1 cellular context compared by ENCODE assay signal in genomic region chr6:10381133-10381829, GRCh38.
TF ChIP-seq lines count a peak whose summit lies in the region.

No MANE protein-coding gene starts in this region.

TF ChIP-seq in IMR-90, 13 proteins besides CTCF, POLR2A, EP300 and RAD21 (continued from another document):
- no peak for TF ChIP-seq MXI1 (IDR thresholded peaks at IDR 0.05; ENCODE audit: borderline replicate concordance, low read depth, low read length)
- TF ChIP-seq SMC3 (IDR thresholded peaks at IDR 0.05; ENCODE audit: low read depth, low read length) = no peak
- no peak for TF ChIP-seq MAFK (IDR thresholded peaks at IDR 0.05; ENCODE audit: low read depth, low read length)
- TF ChIP-seq FOS (IDR thresholded peaks at IDR 0.05; ENCODE audit: low read depth, low read length) = no peak
- no peak for TF ChIP-seq RFX5 (IDR thresholded peaks at IDR 0.05; ENCODE audit: low read depth, low read length)
